ENCODE assay signal across 6 cellular contexts in genomic region chr17:50287290-50287689, GRCh38. TPM values are rescaled to one million over a fixed set of nuclear protein-coding genes. Genes with fewer than 3 reads are reported as not detected.
"Had no signal": no experiment of that assay in that cellular context is flagged by ENCODE, and none has a peak within 500 bp of the region (broad histone marks: within the 10 kb centered on the region; RNA-seq: fewer than 3 reads in every experiment).

No MANE protein-coding gene starts in this region.

RNA-seq across cellular contexts. Expression of gene TMEM92, which starts 13.0 kb away (rescaled TPM):
- total RNA-seq: activated CD8-positive, alpha-beta memory T cell treated with anti-CD3 and anti-CD28 coated beads for 36 hours; activated CD8-positive, alpha-beta T cell treated with anti-CD3 and anti-CD28 coated beads for 36 hours; activated naive CD8-positive, alpha-beta T cell treated with anti-CD3 and anti-CD28 coated beads for 36 hours; ascending aorta; LHCN-M2; Right ventricle myocardium superior had no signal
